In genomic region chr3:183878071-183878470, GRCh38 we compare ENCODE assay signal across 1 cellular context.
TF ChIP-seq lines count a peak whose summit lies in the region.

No MANE protein-coding gene starts in this region.

TF ChIP-seq in HepG2, 621 proteins besides CTCF, POLR2A, EP300 and RAD21 (continued from another document):
- TF ChIP-seq DRAP1 (CRISPR knock-in tag; IDR thresholded peaks at IDR 0.05) = no peak
- TF ChIP-seq NFE2L1 (CRISPR knock-in tag; IDR thresholded peaks at IDR 0.05; ENCODE audit: borderline replicate concordance) = no peak
- TF ChIP-seq ZNF563 (CRISPR knock-in tag; IDR thresholded peaks at IDR 0.05) = no peak
- no peak for TF ChIP-seq ATF4 (CRISPR knock-in tag; IDR thresholded peaks at IDR 0.05)
- no peak for TF ChIP-seq ZNF414 (CRISPR knock-in tag; IDR thresholded peaks at IDR 0.05)
- no peak for TF ChIP-seq ZNF775 (CRISPR knock-in tag; IDR thresholded peaks at IDR 0.05; ENCODE audit: borderline replicate concordance)
- no peak for TF ChIP-seq HBP1 (CRISPR knock-in tag; IDR thresholded peaks at IDR 0.05; ENCODE audit: low read depth)
- no peak for TF ChIP-seq ZNF513 (CRISPR knock-in tag; conservative IDR thresholded peaks at IDR 0.05)
- TF ChIP-seq MATR3 (CRISPR knock-in tag; IDR thresholded peaks at IDR 0.05) = no peak
- no peak for TF ChIP-seq NFATC3 (CRISPR knock-in tag; IDR thresholded peaks at IDR 0.05)
- no peak for TF ChIP-seq CBX1 (IDR thresholded peaks at IDR 0.05; ENCODE audit: low read depth)
- TF ChIP-seq NR2F2 (IDR thresholded peaks at IDR 0.05; ENCODE audit: borderline replicate concordance, low read depth) = no peak
